9 cellular contexts compared by ENCODE assay signal in the genomic region with DNA sequence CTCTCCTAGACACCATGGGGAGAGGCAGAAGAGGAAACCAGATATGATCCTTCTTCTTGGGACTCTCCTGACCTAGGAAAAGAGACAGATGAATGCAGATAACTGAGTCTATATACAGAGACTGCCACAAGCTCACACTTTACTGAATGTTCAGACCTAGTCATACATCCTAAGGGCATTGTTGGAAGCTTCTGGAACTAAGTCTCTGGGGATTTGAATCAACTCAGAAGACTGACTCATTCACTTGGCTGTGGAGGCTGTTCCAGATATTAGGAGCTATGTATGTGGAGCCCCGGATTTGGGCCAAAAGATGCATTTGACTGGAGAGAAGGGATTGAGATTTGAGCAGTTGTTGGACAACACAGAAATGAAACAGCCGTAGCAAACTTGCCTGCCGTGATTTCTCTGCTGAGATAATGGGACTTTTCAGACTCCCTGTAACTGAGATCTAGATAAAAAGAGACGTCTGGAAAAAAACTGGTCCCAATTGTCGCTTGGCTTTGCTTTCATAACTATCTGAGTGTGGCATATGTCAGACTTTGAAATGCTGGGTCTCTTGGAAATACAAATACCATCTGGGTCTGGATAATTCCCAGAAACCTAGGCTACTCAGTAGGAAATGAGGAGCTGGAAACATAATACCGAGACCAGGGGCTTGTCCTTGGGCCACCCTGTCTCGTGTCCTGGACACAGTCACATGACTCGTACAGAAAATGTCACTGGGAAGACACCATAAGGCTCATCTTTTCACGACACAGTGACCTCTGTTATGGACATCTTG.
DNase-seq lines count a peak whose midpoint lies in the region; ATAC-seq and TF ChIP-seq lines count a peak whose summit lies in the region.
"Had no signal": no experiment of that assay in that cellular context is flagged by ENCODE, and none has a peak within 500 bp of the region (broad histone marks: within the 10 kb centered on the region; RNA-seq: fewer than 3 reads in every experiment).

No MANE protein-coding gene starts in this region.

- H3K4me1 ChIP-seq in psoas muscle: peaks cover 26% of the 10 kb centered on the region
- H3K4me1 ChIP-seq in H9 (ENCODE audit: insufficient read depth, low read length): peaks cover 17% of the 10 kb centered on the region

- peak; percentile 84 for ATAC-seq in SK-N-SH treated with all-trans-retinoic acid at 6 μM for 48 hours
- ATAC-seq in psoas muscle: peak; percentile 53 to 63 (median 56)
- ATAC-seq in GM18858 (IDR thresholded peaks at IDR 0.05; ENCODE audit: unreplicated experiment): no peak
- no peak for ATAC-seq in T-helper 17 cell

- H3K9me3 ChIP-seq in psoas muscle (no peaks in the 10 kb centered on the region), H9 (ENCODE audit: control insufficient read depth, low read depth, low read length) (no peaks in the 10 kb centered on the region), T-helper 17 cell (ENCODE audit: control insufficient read depth, low read length, poor library complexity, severe bottlenecking) (no peaks in the 10 kb centered on the region)

- H3K9ac ChIP-seq in H9 (ENCODE audit: extremely low read depth, insufficient read length, low read length): no peak overlapping the region

- 17 to 35% (median 26%) methylated on average over 9 of the region's 9 CpGs for WGBS in psoas muscle, 3 donors
- no CpG with 5 or more reads among the region's 9 CpGs for WGBS in H9 (ENCODE audit: extremely low coverage, insufficient read length, low lambda C conversion rate)

- H3K79me2 ChIP-seq in H9 (ENCODE audit: insufficient read depth, low read length): no peaks in the 10 kb centered on the region

- no peak overlapping the region for H3K4ac ChIP-seq in H9 (ENCODE audit: low read depth, low read length)

- no peaks in the 10 kb centered on the region for H3K9me3 Mint-ChIP-seq in H9
- no peaks in the 10 kb centered on the region for H3K9me3 Mint-ChIP-seq in Calu3 (ENCODE audit: low read depth, unreplicated experiment)

- H4K5ac ChIP-seq in H9 (ENCODE audit: insufficient read length, low read depth, low read length): no peak overlapping the region

- H2AK5ac ChIP-seq in H9 (ENCODE audit: insufficient read length, low read length): no peak overlapping the region

- no peak overlapping the region for H3K18ac ChIP-seq in H9 (ENCODE audit: insufficient read length, low read depth, low read length)

- no peaks in the 10 kb centered on the region for H3K36me3 Mint-ChIP-seq in H9 (ENCODE audit: insufficient read depth in 1 of 3, low read depth in 3 of 3)
- H3K36me3 Mint-ChIP-seq in T-helper 17 cell (ENCODE audit: low read depth): no peaks in the 10 kb centered on the region
- H3K36me3 Mint-ChIP-seq in Calu3 (ENCODE audit: insufficient read depth, unreplicated experiment): no peaks in the 10 kb centered on the region

- no peak overlapping the region for H3K4me2 ChIP-seq in H9 (ENCODE audit: insufficient read depth, insufficient read length, low read length)

- no peaks in the 10 kb centered on the region for H4K20me1 ChIP-seq in H9 (ENCODE audit: control insufficient read depth, insufficient read depth, insufficient read length)

- no peak overlapping the region for H2BK20ac ChIP-seq in H9 (ENCODE audit: low read depth, low read length, poor library complexity, severe bottlenecking)

- H2BK120ac ChIP-seq in H9 (ENCODE audit: low read depth, low read length, poor library complexity, severe bottlenecking): no peak overlapping the region

- BruUV-seq in Calu3 (replicated peaks; lab: Mats Ljungman, UMichigan): no TSS peak

- no peak overlapping the region for H3K4me3 Mint-ChIP-seq in H9
- H3K4me3 Mint-ChIP-seq in T-helper 17 cell: no peak overlapping the region
- H3K4me3 Mint-ChIP-seq in Calu3 (ENCODE audit: low read depth, unreplicated experiment): no peak overlapping the region

- no peaks in the 10 kb centered on the region for H3K23me2 ChIP-seq in H9 (ENCODE audit: insufficient read length, low read depth, low read length, poor library complexity, severe bottlenecking)

- H3K4me1 Mint-ChIP-seq in H9 (peaks cover 30% of the 10 kb centered on the region in 2 experiments), T-helper 17 cell (no peaks in the 10 kb centered on the region), Calu3 (ENCODE audit: low read depth, unreplicated experiment) (no peaks in the 10 kb centered on the region)

- H3K27me3 Mint-ChIP-seq in H9 (ENCODE audit: low read depth) (peaks cover 4% of the 10 kb centered on the region), T-helper 17 cell (peaks cover 15% of the 10 kb centered on the region), Calu3 (ENCODE audit: unreplicated experiment) (peaks cover 11% of the 10 kb centered on the region)

- DNase-seq in Daoy (ENCODE audit: low read depth): peak; percentile 71
- peak; percentile 94 for DNase-seq in fibroblast of the aortic adventitia (ENCODE audit: low read depth)
- no peak for DNase-seq in psoas muscle
- no peak for DNase-seq in H9
- no peak for DNase-seq in T-helper 17 cell
- DNase-seq in Calu3: no peak
- DNase-seq: effector memory CD4-positive, alpha-beta T cell had no signal

- H4K91ac ChIP-seq in H9 (ENCODE audit: insufficient read length, low read depth, low read length): no peak overlapping the region

- no peak overlapping the region for H2BK12ac ChIP-seq in H9 (ENCODE audit: insufficient read length, low read depth, low read length)

- H3K27me3 ChIP-seq in psoas muscle (ENCODE audit: insufficient read depth in 3 of 3, low read length in 2 of 3): no peaks in the 10 kb centered on the region
- no peaks in the 10 kb centered on the region for H3K27me3 ChIP-seq in H9 (ENCODE audit: insufficient read depth, low read length)

- CTCF ChIA-PET in Calu3 (lab: Charles Lee): interaction anchor here (0.5 kb wide), 1 partner anchor 34 kb away, joined by 7 read pairs; no protein-coding TSS in a partner anchor

- no peak overlapping the region for H3K14ac ChIP-seq in H9 (ENCODE audit: insufficient read depth, low read length)

- no peak overlapping the region for H4K8ac ChIP-seq in H9 (replicated peaks; ENCODE audit: insufficient read length, low read depth, low read length)

- H2BK15ac ChIP-seq in H9 (ENCODE audit: low read depth, low read length): no peak overlapping the region

- no peak overlapping the region for H3K56ac ChIP-seq in H9 (ENCODE audit: insufficient read length, low read depth, low read length)

- intact Hi-C loops in psoas muscle (cut with DNase I) (no loop called here), Calu3 (cut with micrococcal nuclease; ENCODE audit: unreplicated experiment) (no loop called here)

- H3K4me3 ChIP-seq in fibroblast of the aortic adventitia (ENCODE audit: low read depth, low read length): no peak overlapping the region
- H3K4me3 ChIP-seq in psoas muscle: no peak overlapping the region

- no peaks in the 10 kb centered on the region for H3K36me3 ChIP-seq in psoas muscle (ENCODE audit: insufficient read depth in 1 of 2, low read depth in 1 of 2)

- no peaks in the 10 kb centered on the region for H3K79me1 ChIP-seq in H9 (ENCODE audit: insufficient read depth, low read depth, low read length, poor library complexity, severe bottlenecking)

- H3K23ac ChIP-seq in H9 (ENCODE audit: insufficient read length, low read depth, low read length): no peak overlapping the region

- no peak overlapping the region for H2BK5ac ChIP-seq in H9 (ENCODE audit: insufficient read length, low read length)

- peak overlapping the region; percentile 43 for H3K27ac ChIP-seq in psoas muscle
- H3K27ac ChIP-seq in H9 (ENCODE audit: insufficient read length, low read depth, low read length): no peak overlapping the region

- H3T11ph ChIP-seq in H9 (ENCODE audit: low read length): no peak overlapping the region

- H2AFZ ChIP-seq in H9 (ENCODE audit: low read length): no peak overlapping the region

- TF ChIP-seq CTCF in fibroblast of the aortic adventitia (IDR thresholded peaks at IDR 0.05; ENCODE audit: insufficient read depth, low read length): no peak
- no peak for TF ChIP-seq CTCF in psoas muscle (IDR thresholded peaks at IDR 0.05)
- TF ChIP-seq CTCF in H9 (conservative IDR thresholded peaks at IDR 0.05): no peak
- TF ChIP-seq CTCF in Calu3 (IDR thresholded peaks at IDR 0.05; ENCODE audit: unreplicated experiment): no peak

- peak overlapping the region in 1 of 3 experiments; percentile 36; a peak in 1 of 7 replicates for H3K27ac Mint-ChIP-seq in H9
- H3K27ac Mint-ChIP-seq in T-helper 17 cell: no peak overlapping the region
- H3K27ac Mint-ChIP-seq in Calu3 (ENCODE audit: unreplicated experiment): no peak overlapping the region

TF ChIP-seq in SK-N-SH treated with all-trans-retinoic acid at 6 μM for 48 hours, 23 proteins besides CTCF, POLR2A, EP300 and RAD21:
- TF ChIP-seq ISL1 (CRISPR knock-in tag; IDR thresholded peaks at IDR 0.05) (peak; percentile 67), ARNTL (CRISPR knock-in tag; IDR thresholded peaks at IDR 0.05; ENCODE audit: borderline replicate concordance, low read depth) (no peak)
- TF ChIP-seq, protein P1, sequence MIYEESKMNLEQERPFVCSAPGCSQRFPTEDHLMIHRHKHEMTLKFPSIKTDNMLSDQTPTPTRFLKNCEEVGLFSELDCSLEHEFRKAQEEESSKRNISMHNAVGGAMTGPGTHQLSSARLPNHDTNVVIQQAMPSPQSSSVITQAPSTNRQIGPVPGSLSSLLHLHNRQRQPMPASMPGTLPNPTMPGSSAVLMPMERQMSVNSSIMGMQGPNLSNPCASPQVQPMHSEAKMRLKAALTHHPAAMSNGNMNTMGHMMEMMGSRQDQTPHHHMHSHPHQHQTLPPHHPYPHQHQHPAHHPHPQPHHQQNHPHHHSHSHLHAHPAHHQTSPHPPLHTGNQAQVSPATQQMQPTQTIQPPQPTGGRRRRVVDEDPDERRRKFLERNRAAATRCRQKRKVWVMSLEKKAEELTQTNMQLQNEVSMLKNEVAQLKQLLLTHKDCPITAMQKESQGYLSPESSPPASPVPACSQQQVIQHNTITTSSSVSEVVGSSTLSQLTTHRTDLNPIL (CRISPR knock-in tag; IDR thresholded peaks at IDR 0.05; ENCODE audit: low read depth): 0 out of 2 replicates have a peak, but pooled peaks have one; percentile 19

Comparison
In these comparisons a context has a peak if more than half of its experiments do, and no peak if none do; other contexts are left out.
1. DNase-seq: peak in Daoy (single experiment) and fibroblast of the aortic adventitia (single experiment); none in psoas muscle (0 of 2), H9 (single experiment), T-helper 17 cell (0 of 3) and Calu3 (single experiment).
2. ATAC-seq: peak in SK-N-SH treated with all-trans-retinoic acid at 6 μM for 48 hours (single experiment) and psoas muscle (4 of 4); none in GM18858 (single experiment) and T-helper 17 cell (single experiment).